8 cellular contexts compared by ENCODE assay signal in genomic region chr15:22254409-22255040, GRCh38.
A peak's percentile ranks its signal among the peaks of the same experiment; 100 is the strongest.
DNase-seq lines count a peak whose midpoint lies in the region; ATAC-seq, FAIRE-seq and TF ChIP-seq lines count a peak whose summit lies in the region.
"Not testable (repeated sequence)": the region's sequence is repeated elsewhere in the genome, so short reads cannot be mapped to it uniquely, and the experiment has no call there.

No MANE protein-coding gene starts in this region.

- H3K4me2 ChIP-seq in OCI-LY3 (ENCODE audit: low read length): peak overlapping the region; percentile 25

- peak overlapping the region; percentile 2 to 13 for H3K27ac Mint-ChIP-seq in natural killer cell treated with Interleukin-12 subunit alpha and Interleukin-12 subunit beta and Interleukin-15 and Interleukin-18, amount 100 ng/mL, for 72 hours

- not testable (repeated sequence) for DNase-seq in GM12892 (ENCODE audit: insufficient read length); activated T-cell treated with anti-CD3 and anti-CD28 coated beads, Interleukin-2, amount 50 U/mL, for 4 hours; natural killer cell treated with Interleukin-12 subunit alpha and Interleukin-12 subunit beta and Interleukin-15 and Interleukin-18, amount 100 ng/mL, for 72 hours (ENCODE audit: low spot score)

- TF ChIP-seq POLR2A in GM12892 (IDR thresholded peaks at IDR 0.05; ENCODE audit: low read depth, low read length): not testable (repeated sequence)

- H3K9me3 Mint-ChIP-seq in activated T-cell treated with anti-CD3 and anti-CD28 coated beads, Interleukin-2, amount 50 U/mL, for 4 hours; natural killer cell treated with Interleukin-12 subunit alpha and Interleukin-12 subunit beta and Interleukin-15 and Interleukin-18, amount 100 ng/mL, for 72 hours: not testable (repeated sequence)

- H3K27me3 Mint-ChIP-seq in activated T-cell treated with anti-CD3 and anti-CD28 coated beads, Interleukin-2, amount 50 U/mL, for 4 hours (ENCODE audit: low read depth); natural killer cell treated with Interleukin-12 subunit alpha and Interleukin-12 subunit beta and Interleukin-15 and Interleukin-18, amount 100 ng/mL, for 72 hours: not testable (repeated sequence)

- not testable (repeated sequence) for H3K79me2 ChIP-seq in OCI-LY3 (ENCODE audit: low read length)

- not testable (repeated sequence) for TF ChIP-seq CTCF in OCI-LY3 (IDR thresholded peaks at IDR 0.05; ENCODE audit: low read depth, low read length)

- H3K4me3 ChIP-seq in OCI-LY3 (ENCODE audit: low read length): not testable (repeated sequence)

- FAIRE-seq in GM12892 (lab: Jason Lieb, UNC): peak; percentile 14

- H3K27me3 ChIP-seq in OCI-LY3 (ENCODE audit: low read depth, low read length): not testable (repeated sequence)

- H3K9ac ChIP-seq in OCI-LY3 (ENCODE audit: low read length): not testable (repeated sequence)

- ATAC-seq in GM19351 (IDR thresholded peaks at IDR 0.05; ENCODE audit: unreplicated experiment): peak; percentile 35
- peak; percentile 42 for ATAC-seq in GM21528 (IDR thresholded peaks at IDR 0.05; ENCODE audit: low FRiP score, unreplicated experiment)
- ATAC-seq in HG02798 (IDR thresholded peaks at IDR 0.05; ENCODE audit: poor library complexity, unreplicated experiment): peak; percentile 58
- peak; percentile 39 for ATAC-seq in HG03135 (IDR thresholded peaks at IDR 0.05; ENCODE audit: unreplicated experiment)
- ATAC-seq in activated T-cell treated with anti-CD3 and anti-CD28 coated beads, Interleukin-2, amount 50 U/mL, for 4 hours: peak in 1 of 2 donors; percentile 9
- ATAC-seq in natural killer cell treated with Interleukin-12 subunit alpha and Interleukin-12 subunit beta and Interleukin-15 and Interleukin-18, amount 100 ng/mL, for 72 hours: peak; percentile 2

- H4K20me1 ChIP-seq in OCI-LY3 (ENCODE audit: insufficient read depth, low read length): not testable (repeated sequence)

- not testable (repeated sequence) for H3K36me3 ChIP-seq in OCI-LY3 (replicated peaks; ENCODE audit: low read depth, low read length)

- not testable (repeated sequence) for H3K9me3 ChIP-seq in OCI-LY3 (ENCODE audit: insufficient read depth, low read length)

- H3K4me3 Mint-ChIP-seq in activated T-cell treated with anti-CD3 and anti-CD28 coated beads, Interleukin-2, amount 50 U/mL, for 4 hours: peak overlapping the region; percentile 9
- H3K4me3 Mint-ChIP-seq in natural killer cell treated with Interleukin-12 subunit alpha and Interleukin-12 subunit beta and Interleukin-15 and Interleukin-18, amount 100 ng/mL, for 72 hours: peak overlapping the region; percentile 46

- H3K27ac ChIP-seq in OCI-LY3 (ENCODE audit: low read length): not testable (repeated sequence)

- peaks cover 22% of the 10 kb centered on the region for H3K4me1 Mint-ChIP-seq in activated T-cell treated with anti-CD3 and anti-CD28 coated beads, Interleukin-2, amount 50 U/mL, for 4 hours (ENCODE audit: low read depth)
- H3K4me1 Mint-ChIP-seq in natural killer cell treated with Interleukin-12 subunit alpha and Interleukin-12 subunit beta and Interleukin-15 and Interleukin-18, amount 100 ng/mL, for 72 hours (ENCODE audit: low read depth in 2 of 2): peaks cover 39 to 44% of the 10 kb centered on the region in 2 donors

- H3K36me3 Mint-ChIP-seq in activated T-cell treated with anti-CD3 and anti-CD28 coated beads, Interleukin-2, amount 50 U/mL, for 4 hours (ENCODE audit: insufficient read depth); natural killer cell treated with Interleukin-12 subunit alpha and Interleukin-12 subunit beta and Interleukin-15 and Interleukin-18, amount 100 ng/mL, for 72 hours: not testable (repeated sequence)

- H3K4me1 ChIP-seq in OCI-LY3 (ENCODE audit: low read length): peaks cover 23% of the 10 kb centered on the region

- H2AFZ ChIP-seq in OCI-LY3 (ENCODE audit: low read depth, low read length): not testable (repeated sequence)
